ENCODE assay signal across 9 cellular contexts in the genomic region with DNA sequence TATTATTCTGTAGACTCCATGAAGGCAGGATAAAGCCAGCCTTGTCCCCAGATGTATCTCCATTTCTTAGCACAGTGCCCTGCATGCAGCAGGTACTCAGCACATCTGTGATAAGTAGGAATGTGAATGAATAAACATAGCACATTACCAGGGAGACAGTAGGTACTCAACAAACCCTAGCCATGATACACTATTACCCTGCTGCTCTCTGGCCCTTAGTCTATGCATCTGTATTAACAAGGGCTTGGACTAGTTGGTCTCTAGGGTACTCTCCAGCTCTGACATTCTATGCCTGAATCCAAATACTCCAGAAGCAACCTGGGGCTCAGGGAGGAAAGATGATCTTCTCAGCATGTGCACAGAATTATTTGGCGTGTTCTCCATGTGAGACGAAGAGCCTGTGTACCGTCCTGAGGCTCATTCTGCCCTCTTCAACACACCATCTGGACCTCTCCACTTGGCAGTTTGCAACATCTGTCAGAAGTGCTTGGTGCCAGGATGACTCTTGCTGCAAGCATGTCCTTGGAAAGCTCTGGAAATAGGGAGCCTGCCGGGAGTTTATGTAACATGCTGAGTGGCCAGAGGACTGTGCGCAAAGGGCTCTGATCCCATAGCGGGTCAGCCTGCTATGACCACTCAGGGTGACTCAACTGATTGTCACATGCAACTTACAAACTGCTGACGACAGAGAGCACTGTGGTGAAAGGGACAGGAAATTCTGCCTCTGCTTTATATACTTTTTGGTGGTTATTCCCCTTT.
DNase-seq lines count a peak whose midpoint lies in the region; ATAC-seq and TF ChIP-seq lines count a peak whose summit lies in the region.
"Had no signal": no experiment of that assay in that cellular context is flagged by ENCODE, and none has a peak within 500 bp of the region (broad histone marks: within the 10 kb centered on the region; RNA-seq: fewer than 3 reads in every experiment).

No MANE protein-coding gene starts in this region.

- TF ChIP-seq CTCF in AG09319 (IDR thresholded peaks at IDR 0.05; ENCODE audit: low read depth, low read length), result no peak
- no peak for TF ChIP-seq CTCF in colonic mucosa (IDR thresholded peaks at IDR 0.05)
- no peak for TF ChIP-seq CTCF in mucosa of descending colon (IDR thresholded peaks at IDR 0.05)

- CTCF ChIA-PET in T-cell (lab: Charles Lee), result no interaction called here

- no peak overlapping the region for H3K9ac ChIP-seq in colonic mucosa (ENCODE audit: low read depth in 2 of 2, low read length in 2 of 2)

- H3K9me3 ChIP-seq in colonic mucosa (no peaks in the 10 kb centered on the region), mucosa of descending colon (no peaks in the 10 kb centered on the region)

- peaks cover 0 to 3% (median 0%) of the 10 kb centered on the region in 3 donors for H3K9me3 Mint-ChIP-seq in T-cell

- H3K36me3 ChIP-seq in colonic mucosa (no peaks in the 10 kb centered on the region), mucosa of descending colon (ENCODE audit: low read depth) (no peaks in the 10 kb centered on the region)

- no peaks in the 10 kb centered on the region for H3K27me3 ChIP-seq in colonic mucosa

- H3K27ac Mint-ChIP-seq in T-cell, result no peak overlapping the region

- H3K4me1 Mint-ChIP-seq in T-cell, result no peaks in the 10 kb centered on the region

- no peaks in the 10 kb centered on the region for H3K4me1 ChIP-seq in colonic mucosa
- H3K4me1 ChIP-seq in mucosa of descending colon (ENCODE audit: low read depth), result no peaks in the 10 kb centered on the region

- H3K27me3 Mint-ChIP-seq in T-cell, result peaks cover 2 to 9% of the 10 kb centered on the region in 2 donors

- ATAC-seq in mucosa of descending colon (peak; percentile 82), HG03280 (IDR thresholded peaks at IDR 0.05; ENCODE audit: unreplicated experiment) (no peak), T-cell (replicated peaks in 1 of 4) (no peak), GM21717 (IDR thresholded peaks at IDR 0.05; ENCODE audit: unreplicated experiment) (no peak), GM18873 (IDR thresholded peaks at IDR 0.05; ENCODE audit: low FRiP score, unreplicated experiment) (no peak)

- DNase-seq in AG09319 (ENCODE audit: extremely low read depth, low read depth) (peak; percentile 98), NCI-H2171 (lab: John Stamatoyannopoulos, UW) (peak; percentile 97), colonic mucosa (peak; percentile 56), mucosa of descending colon (peak; percentile 32 to 68 (median 54)), T-cell (no peak)
- DNase-seq: DND-41 had no signal

- intact Hi-C loops in colonic mucosa (cut with DNase I) (no loop called here), mucosa of descending colon (cut with DNase I, micrococcal nuclease) (no loop called here)

- POLR2A ChIA-PET in T-cell (lab: Charles Lee), result no interaction called here

- no peaks in the 10 kb centered on the region for H3K36me3 Mint-ChIP-seq in T-cell

- H3K27ac ChIP-seq in colonic mucosa, result no peak overlapping the region

- H3K4me3 ChIP-seq in colonic mucosa (no peak overlapping the region), mucosa of descending colon (no peak overlapping the region)

- no peak overlapping the region for H3K4me3 Mint-ChIP-seq in T-cell

Comparison
In these comparisons a context has a peak if more than half of its experiments do, and no peak if none do; other contexts are left out.
1. DNase-seq: peak in AG09319 (single experiment), NCI-H2171 (single experiment), colonic mucosa (single experiment) and mucosa of descending colon (3 of 3); none in T-cell (0 of 34).